11 cellular contexts compared by ENCODE assay signal in genomic region chr20:64261138-64261537, GRCh38. TPM values are rescaled to one million over a fixed set of nuclear protein-coding genes. Genes with fewer than 3 reads are reported as not detected.
DNase-seq lines count a peak whose midpoint lies in the region; ATAC-seq and TF ChIP-seq lines count a peak whose summit lies in the region.
"Had no signal": no experiment of that assay in that cellular context is flagged by ENCODE, and none has a peak within 500 bp of the region (broad histone marks: within the 10 kb centered on the region; RNA-seq: fewer than 3 reads in every experiment).

No MANE protein-coding gene starts in this region.

- peak overlapping the region; percentile 21 for H3K4me2 ChIP-seq in GM23248 (ENCODE audit: unreplicated experiment)
- H3K4me2 ChIP-seq in OCI-LY7 (ENCODE audit: low read length): no peak overlapping the region

- H3K4me1 Mint-ChIP-seq in activated naive CD8-positive, alpha-beta T cell treated with anti-CD3 and anti-CD28 coated beads, Interleukin-2, amount 50 U/mL, for 24 hours: peaks cover 70% of the 10 kb centered on the region

- H3K27ac ChIP-seq in GM23248 (peak overlapping the region; percentile 23; the same call in 1 of the 2 replicates), right cardiac atrium (ENCODE audit: low read length) (peak overlapping the region; percentile 72), skin epidermis (peak overlapping the region in 16 of 21 experiments; percentile 8 to 72 (median 45)), OCI-LY7 (ENCODE audit: low read depth, low read length, poor library complexity, severe bottlenecking) (no peak overlapping the region)
- H3K27ac ChIP-seq: prostate gland had no signal

- H3K27ac Mint-ChIP-seq in activated naive CD8-positive, alpha-beta T cell treated with anti-CD3 and anti-CD28 coated beads, Interleukin-2, amount 50 U/mL, for 24 hours: peak overlapping the region; percentile 29

- WGBS in GM23248 (ENCODE audit: low coverage in 1 of 2, low lambda C conversion rate in 2 of 2, missing lambda C conversion rate in 2 of 2), 2 experiments: 22 to 26% methylated on average over 9 of the region's 9 CpGs
- 12% methylated on average over 9 of the region's 9 CpGs for WGBS in right cardiac atrium

- H3F3A ChIP-seq in GM23248 (ENCODE audit: insufficient read depth): no peaks in the 10 kb centered on the region

- H3K36me3 ChIP-seq in GM23248 (ENCODE audit: low read depth): no peaks in the 10 kb centered on the region
- peaks cover 33% of the 10 kb centered on the region for H3K36me3 ChIP-seq in OCI-LY7 (ENCODE audit: insufficient read depth, low read length)
- H3K36me3 ChIP-seq: HAP-1, prostate gland had no signal

- peaks cover 12% of the 10 kb centered on the region for H3K36me3 Mint-ChIP-seq in activated naive CD8-positive, alpha-beta T cell treated with anti-CD3 and anti-CD28 coated beads, Interleukin-2, amount 50 U/mL, for 24 hours (ENCODE audit: low read depth)

- intact Hi-C loops in right cardiac atrium (cut with DNase I): no loop called here
- intact Hi-C loops in OCI-LY7 (cut with micrococcal nuclease; ENCODE audit: unreplicated experiment): no loop called here

- POLR2A ChIA-PET in OCI-LY7 (lab: Charles Lee): interaction anchor here (0.8 kb wide), 1 partner anchor 114 kb away, joined by 3 read pairs; no protein-coding TSS in a partner anchor

- in situ Hi-C loops in GM23248 (cut with MboI): no loop called here

- BruUV-seq in OCI-LY7 (replicated peaks; lab: Mats Ljungman, UMichigan): no TSS peak

- H3K4me3 ChIP-seq in GM23248 (no peak overlapping the region; the same call in 1 of the 2 replicates), right cardiac atrium (ENCODE audit: low read length) (peak overlapping the region; percentile 16), skin epidermis (no peak overlapping the region), OCI-LY7 (ENCODE audit: low read depth, low read length, poor library complexity, severe bottlenecking) (no peak overlapping the region)
- H3K4me3 ChIP-seq: HAP-1, prostate gland had no signal

- no peaks in the 10 kb centered on the region for H3K27me3 ChIP-seq in GM23248 (replicated peaks; ENCODE audit: insufficient read depth)
- no peaks in the 10 kb centered on the region for H3K27me3 ChIP-seq in right cardiac atrium (ENCODE audit: control insufficient read depth, insufficient read depth)

- CTCF ChIA-PET in OCI-LY7 (lab: Charles Lee; ENCODE audit: unreplicated experiment): no interaction called here

- H2AFZ ChIP-seq in GM23248: peak overlapping the region; percentile 46
- H2AFZ ChIP-seq in OCI-LY7 (ENCODE audit: low read length): no peak overlapping the region

- H3K79me2 ChIP-seq in GM23248 (ENCODE audit: insufficient read depth) (peaks cover 52% of the 10 kb centered on the region), OCI-LY7 (ENCODE audit: insufficient read depth, low read depth, low read length) (peaks cover 12% of the 10 kb centered on the region; the same call in 1 of the 2 replicates)

- H4K20me1 ChIP-seq in GM23248 (ENCODE audit: insufficient read depth): no peaks in the 10 kb centered on the region
- H4K20me1 ChIP-seq in OCI-LY7 (ENCODE audit: insufficient read depth, low read length): no peaks in the 10 kb centered on the region

- TF ChIP-seq CTCF in OCI-LY7 (conservative IDR thresholded peaks at IDR 0.05; ENCODE audit: low read length): no peak

- H3K4me3 Mint-ChIP-seq in activated naive CD8-positive, alpha-beta T cell treated with anti-CD3 and anti-CD28 coated beads, Interleukin-2, amount 50 U/mL, for 24 hours: no peak overlapping the region

- H3K9me3 Mint-ChIP-seq in activated naive CD8-positive, alpha-beta T cell treated with anti-CD3 and anti-CD28 coated beads, Interleukin-2, amount 50 U/mL, for 24 hours: no peaks in the 10 kb centered on the region

- H3K9me2 ChIP-seq in GM23248 (ENCODE audit: insufficient read depth) (no peaks in the 10 kb centered on the region), OCI-LY7 (ENCODE audit: insufficient read depth, low read length) (no peaks in the 10 kb centered on the region)

- H3K9ac ChIP-seq in GM23248: peak overlapping the region; percentile 41; the same call in 1 of the 2 replicates

- no peaks in the 10 kb centered on the region for H3K9me3 ChIP-seq in GM23248 (ENCODE audit: low read depth)
- no peaks in the 10 kb centered on the region for H3K9me3 ChIP-seq in right cardiac atrium (ENCODE audit: control insufficient read depth, low read length)
- no peaks in the 10 kb centered on the region for H3K9me3 ChIP-seq in OCI-LY7 (ENCODE audit: low read length)
- H3K9me3 ChIP-seq: HAP-1, prostate gland had no signal

- ATAC-seq in activated naive CD8-positive, alpha-beta T cell treated with anti-CD3 and anti-CD28 coated beads, Interleukin-2, amount 50 U/mL, for 24 hours: no peak
- ATAC-seq in right cardiac atrium: peak; percentile 58 to 71
- ATAC-seq in GM18868 (IDR thresholded peaks at IDR 0.05; ENCODE audit: unreplicated experiment): no peak
- ATAC-seq: Panc1 had no signal

- DNase-seq in GM23248 (peak; percentile 39), right cardiac atrium (peak in 1 of 3 donors; percentile 73), OCI-LY7 (ENCODE audit: low spot score) (no peak), SW 1271 (lab: John Stamatoyannopoulos, UW) (no peak)
- DNase-seq in activated naive CD8-positive, alpha-beta T cell treated with anti-CD3 and anti-CD28 coated beads, Interleukin-2, amount 50 U/mL, for 24 hours: no peak
- DNase-seq: activated CD8-positive, alpha-beta memory T cell treated with anti-CD3 and anti-CD28 coated beads, Interleukin-2, amount 50 U/mL, for 48 hours had no signal

- H3K27me3 Mint-ChIP-seq in activated naive CD8-positive, alpha-beta T cell treated with anti-CD3 and anti-CD28 coated beads, Interleukin-2, amount 50 U/mL, for 24 hours: peaks cover 2% of the 10 kb centered on the region

- H3K4me1 ChIP-seq in GM23248 (ENCODE audit: insufficient read depth): peaks cover 10% of the 10 kb centered on the region
- peaks cover 15% of the 10 kb centered on the region for H3K4me1 ChIP-seq in right cardiac atrium (ENCODE audit: control insufficient read depth, insufficient read depth, low read length)
- peaks cover 11% of the 10 kb centered on the region for H3K4me1 ChIP-seq in OCI-LY7 (ENCODE audit: insufficient read depth, low read length, poor library complexity, severe bottlenecking)
- H3K4me1 ChIP-seq: prostate gland had no signal

RNA-seq across cellular contexts. Expression of gene PCMTD2, which starts 5.6 kb away (rescaled TPM):
- total RNA-seq in GM23248 (2014; rRNA removed; shearing (Covaris generic)): 34.3 and 134 TPM in 2 replicates
- polyA plus RNA-seq in GM23248 (2016; fragmentation: Nextera tagmentation; extraction: Ambion mirVana) (16.6 and 21.1 TPM in 2 replicates), right cardiac atrium (44.1 TPM)
- total RNA-seq in right cardiac atrium (100 to 1,000 TPM in 1 of 4 donors, 10 to 100 TPM in 3; 62.2 to 101 (median 85.7) TPM), OCI-LY7 (2022) (51.7 and 64.2 TPM in 2 replicates)
- total RNA-seq in OCI-LY7 (2014; rRNA removed; shearing (Covaris generic)): 47.0 and 62.1 TPM in 2 replicates

Comparison
In these comparisons a context has a peak if more than half of its experiments do, and no peak if none do; other contexts are left out.
1. ATAC-seq: peak in right cardiac atrium (2 of 2); none in activated naive CD8-positive, alpha-beta T cell treated with anti-CD3 and anti-CD28 coated beads, Interleukin-2, amount 50 U/mL, for 24 hours (single experiment) and GM18868 (single experiment).